ENCODE assay signal across 1 cellular context in genomic region chr4:55499495-55499894, GRCh38.
TF ChIP-seq lines count a peak whose summit lies in the region.

No MANE protein-coding gene starts in this region.

TF ChIP-seq in H1, 55 proteins besides CTCF, POLR2A, EP300 and RAD21 (continued from another document):
- TF ChIP-seq RBBP5 (IDR thresholded peaks at IDR 0.05; ENCODE audit: borderline replicate concordance, low read depth, low read length) (no peak), NANOG (IDR thresholded peaks at IDR 0.05; ENCODE audit: insufficient read depth, low read depth, low read length, poor library complexity, severe bottlenecking) (no peak), ATF3 (IDR thresholded peaks at IDR 0.05; ENCODE audit: insufficient read depth, low read depth, low read length) (no peak), MAFK (IDR thresholded peaks at IDR 0.05; ENCODE audit: low read depth, low read length) (no peak), TAF1 (IDR thresholded peaks at IDR 0.05; ENCODE audit: low read depth, low read length) (no peak), KDM1A (IDR thresholded peaks at IDR 0.05; ENCODE audit: borderline replicate concordance, low read length) (no peak)
